In the genomic region with DNA sequence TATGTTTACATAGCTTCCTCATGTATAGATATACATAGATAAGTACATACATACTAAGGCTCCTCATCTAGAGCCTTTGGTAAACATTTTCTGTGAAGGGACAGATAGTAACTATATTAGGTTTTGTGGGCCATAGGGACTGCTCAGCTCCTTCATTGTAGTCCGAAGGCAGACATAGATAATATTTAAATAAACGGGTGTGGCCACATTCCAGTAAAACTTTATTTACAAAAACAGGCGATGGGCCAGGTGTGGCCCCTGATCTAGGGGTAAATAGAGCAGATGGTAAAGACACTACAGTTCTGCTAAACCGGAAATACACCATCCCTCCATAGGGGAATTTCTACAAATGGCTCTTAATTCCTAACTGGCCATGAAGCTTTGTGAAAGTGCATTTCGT, we compare ENCODE assay signal across 13 cellular contexts.
"Had no signal": no experiment of that assay in that cellular context is flagged by ENCODE, and none has a peak within 500 bp of the region (broad histone marks: within the 10 kb centered on the region; RNA-seq: fewer than 3 reads in every experiment).

No MANE protein-coding gene starts in this region.

- H3K9me3 ChIP-seq: gastroesophageal sphincter, pancreas, tibial nerve had no signal

- H3K4me3 ChIP-seq: gastroesophageal sphincter, pancreas, smooth muscle cell, tibial nerve had no signal

- H3K27me3 Mint-ChIP-seq: activated T-helper 17 cell treated with anti-CD3 and anti-CD28 coated beads, Interleukin-2, amount 50 U/mL, for 72 hours had no signal

- H3K9me3 Mint-ChIP-seq: activated naive CD4-positive, alpha-beta T cell treated with anti-CD3 and anti-CD28 coated beads for 36 hours; activated T-helper 17 cell treated with anti-CD3 and anti-CD28 coated beads, Interleukin-2, amount 50 U/mL, for 72 hours; neural crest cell had no signal

- DNase-seq: activated CD4-positive, alpha-beta T cell treated with anti-CD3 and anti-CD28 coated beads for 1 hour; activated CD8-positive, alpha-beta T cell treated with anti-CD3 and anti-CD28 coated beads, Interleukin-2, amount 10 ng/mL, durations not matched to agents 7 days and 5 days; activated naive CD4-positive, alpha-beta T cell treated with anti-CD3 and anti-CD28 coated beads for 36 hours; kidney; left ventricle myocardium superior; pancreas; retina; T-helper 9 cell had no signal

- H3K27me3 ChIP-seq: gastroesophageal sphincter, pancreas, tibial nerve had no signal

- H3K4me1 Mint-ChIP-seq: neural crest cell had no signal

- H3K27ac Mint-ChIP-seq: activated CD8-positive, alpha-beta T cell treated with anti-CD3 and anti-CD28 coated beads, Interleukin-2, amount 10 ng/mL, durations not matched to agents 7 days and 5 days; activated naive CD4-positive, alpha-beta T cell treated with anti-CD3 and anti-CD28 coated beads for 36 hours had no signal

- ATAC-seq: activated CD8-positive, alpha-beta T cell treated with anti-CD3 and anti-CD28 coated beads, Interleukin-2, amount 10 ng/mL, durations not matched to agents 7 days and 5 days; activated T-helper 17 cell treated with anti-CD3 and anti-CD28 coated beads, Interleukin-2, amount 50 U/mL, for 72 hours had no signal

- H3K4me3 Mint-ChIP-seq: activated CD8-positive, alpha-beta T cell treated with anti-CD3 and anti-CD28 coated beads, Interleukin-2, amount 10 ng/mL, durations not matched to agents 7 days and 5 days; activated naive CD4-positive, alpha-beta T cell treated with anti-CD3 and anti-CD28 coated beads for 36 hours; activated T-helper 17 cell treated with anti-CD3 and anti-CD28 coated beads, Interleukin-2, amount 50 U/mL, for 72 hours; neural crest cell had no signal

- H3K4me1 ChIP-seq: pancreas had no signal

- H3K4me2 ChIP-seq: smooth muscle cell had no signal

- H3K27ac ChIP-seq: pancreas, tibial nerve had no signal
